Comparison of ENCODE assay signal across 1 cellular context in genomic region chr6:152982768-152983636, GRCh38.
TF ChIP-seq lines count a peak whose summit lies in the region.

TSS of gene FBXO5 (minus strand) at chr6:152983041. CDS start at chr6:152982959, 82 bp downstream.

TF ChIP-seq in HepG2, 621 proteins besides CTCF, POLR2A, EP300 and RAD21 (continued from another document and continues in another):
- TF ChIP-seq ZBTB7A (CRISPR knock-in tag; IDR thresholded peaks at IDR 0.05) (peak; percentile 59; the same call in 1 of the 2 replicates), XBP1 (CRISPR knock-in tag; IDR thresholded peaks at IDR 0.05) (peak; percentile 83), E2F5 (CRISPR knock-in tag; conservative IDR thresholded peaks at IDR 0.05) (peak; percentile 94), ZSCAN30 (CRISPR knock-in tag; IDR thresholded peaks at IDR 0.05) (peak; percentile 95), MIXL1 (CRISPR knock-in tag; IDR thresholded peaks at IDR 0.05) (0 out of 2 replicates have a peak, but pooled peaks have one; percentile 10), SRF (IDR thresholded peaks at IDR 0.05; ENCODE audit: low read depth, low read length) (no peak), ZNF329 (CRISPR knock-in tag; IDR thresholded peaks at IDR 0.05; ENCODE audit: low read depth) (0 out of 2 replicates have a peak, but pooled peaks have one; percentile 37), ZGPAT (CRISPR knock-in tag; IDR thresholded peaks at IDR 0.05) (peak; percentile 95), ZNF503 (CRISPR knock-in tag; IDR thresholded peaks at IDR 0.05) (peak; percentile 14; the same call in 1 of the 2 replicates), ELF4 (CRISPR knock-in tag; IDR thresholded peaks at IDR 0.05; ENCODE audit: borderline replicate concordance) (peak; percentile 95), ZNF33B (CRISPR knock-in tag; IDR thresholded peaks at IDR 0.05) (peak; percentile 89), ZNF205 (CRISPR knock-in tag; IDR thresholded peaks at IDR 0.05) (no peak), JDP2 (CRISPR knock-in tag; IDR thresholded peaks at IDR 0.05; ENCODE audit: borderline replicate concordance) (no peak), GMEB1 (CRISPR knock-in tag; IDR thresholded peaks at IDR 0.05; ENCODE audit: borderline replicate concordance) (peak; percentile 88), MXD1 (CRISPR knock-in tag; IDR thresholded peaks at IDR 0.05) (peak; percentile 70), ATF6 (CRISPR knock-in tag; conservative IDR thresholded peaks at IDR 0.05) (peak; percentile 72; the same call in 1 of the 2 replicates), SAFB2 (CRISPR knock-in tag; IDR thresholded peaks at IDR 0.05; ENCODE audit: borderline replicate concordance, low read depth) (no peak; the same call in 1 of the 2 replicates), ELF1 (CRISPR knock-in tag; IDR thresholded peaks at IDR 0.05) (peak; percentile 84), ZNF20 (CRISPR knock-in tag; IDR thresholded peaks at IDR 0.05) (no peak), ZNF556 (CRISPR knock-in tag; IDR thresholded peaks at IDR 0.05; ENCODE audit: borderline replicate concordance) (no peak; the same call in 1 of the 2 replicates), ZNF883 (CRISPR knock-in tag; IDR thresholded peaks at IDR 0.05; ENCODE audit: not compliant biosample characterization) (peak; percentile 19), ZNF777 (CRISPR knock-in tag; IDR thresholded peaks at IDR 0.05) (no peak), ZNF160 (CRISPR knock-in tag; IDR thresholded peaks at IDR 0.05) (no peak; the same call in none of the 2 replicates), ZUFSP (CRISPR knock-in tag; IDR thresholded peaks at IDR 0.05; ENCODE audit: borderline replicate concordance) (no peak), SP5 (CRISPR knock-in tag; IDR thresholded peaks at IDR 0.05; ENCODE audit: borderline replicate concordance, low read depth) (peak; percentile 80), ZNF260 (CRISPR knock-in tag; IDR thresholded peaks at IDR 0.05; ENCODE audit: borderline replicate concordance, low read depth) (no peak), ZNF354B (CRISPR knock-in tag; IDR thresholded peaks at IDR 0.05) (0 out of 2 replicates have a peak, but pooled peaks have one; percentile 78), CREB1 (IDR thresholded peaks at IDR 0.05) (peak; percentile 60), CREB1 (CRISPR knock-in tag; IDR thresholded peaks at IDR 0.05) (no peak; the same call in 1 of the 2 replicates), ZIK1 (CRISPR knock-in tag; IDR thresholded peaks at IDR 0.05; ENCODE audit: borderline replicate concordance, low read depth) (peak; percentile 13; the same call in 1 of the 2 replicates), TOE1 (CRISPR knock-in tag; IDR thresholded peaks at IDR 0.05) (no peak), RXRA (CRISPR knock-in tag; IDR thresholded peaks at IDR 0.05) (0 out of 2 replicates have a peak, but pooled peaks have one; percentile 43), DRAP1 (CRISPR knock-in tag; IDR thresholded peaks at IDR 0.05) (peak; percentile 83), FLYWCH1 (CRISPR knock-in tag; IDR thresholded peaks at IDR 0.05) (no peak), ZNF567 (CRISPR knock-in tag; IDR thresholded peaks at IDR 0.05; ENCODE audit: borderline replicate concordance) (no peak), ZNF382 (CRISPR knock-in tag; IDR thresholded peaks at IDR 0.05; ENCODE audit: borderline replicate concordance) (no peak), PCBP2 (optimal IDR thresholded peaks at IDR 0.05; ENCODE audit: low read depth, low read length, poor library complexity, severe bottlenecking) (no peak), RERE (CRISPR knock-in tag; IDR thresholded peaks at IDR 0.05; ENCODE audit: low read depth) (no peak), ZNF720 (CRISPR knock-in tag; IDR thresholded peaks at IDR 0.05) (no peak), ZNF331 (CRISPR knock-in tag; IDR thresholded peaks at IDR 0.05) (peak; percentile 27; the same call in 1 of the 2 replicates), ZNF782 (CRISPR knock-in tag; IDR thresholded peaks at IDR 0.05; ENCODE audit: borderline replicate concordance) (no peak; the same call in 1 of the 2 replicates), ZNF143 (CRISPR knock-in tag; IDR thresholded peaks at IDR 0.05) (peak; percentile 15; the same call in 1 of the 2 replicates), ZBTB14 (CRISPR knock-in tag; IDR thresholded peaks at IDR 0.05) (peak; percentile 43; the same call in 1 of the 2 replicates), ZNF605 (CRISPR knock-in tag; IDR thresholded peaks at IDR 0.05) (peak; percentile 94), NKX3-1 (CRISPR knock-in tag; IDR thresholded peaks at IDR 0.05) (no peak; the same call in 1 of the 2 replicates), ZNF557 (CRISPR knock-in tag; IDR thresholded peaks at IDR 0.05) (0 out of 2 replicates have a peak, but pooled peaks have one; percentile 86), HNRNPUL1 (IDR thresholded peaks at IDR 0.05; ENCODE audit: low read depth, low read length) (0 out of 2 replicates have a peak, but pooled peaks have one; percentile 43), PHF8 (CRISPR knock-in tag; IDR thresholded peaks at IDR 0.05) (peak; percentile 95), GPN1 (CRISPR knock-in tag; IDR thresholded peaks at IDR 0.05; ENCODE audit: borderline replicate concordance) (no peak)
